ENCODE assay signal across 8 cellular contexts in genomic region chr1:117121589-117122296, GRCh38. TPM values are rescaled to one million over a fixed set of nuclear protein-coding genes. Genes with fewer than 3 reads are reported as not detected.
DNase-seq lines count a peak whose midpoint lies in the region; ATAC-seq and TF ChIP-seq lines count a peak whose summit lies in the region.

TSS of gene TRIM45 (minus strand) at chr1:117121749. CDS start at chr1:117121201, 548 bp downstream.

- no peaks in the 10 kb centered on the region for H3K9me3 ChIP-seq in duodenal mucosa (ENCODE audit: control insufficient read depth in 1 of 2, low read length in 2 of 2)

- no peaks in the 10 kb centered on the region for H3K36me3 ChIP-seq in duodenal mucosa (ENCODE audit: control insufficient read depth in 1 of 2, insufficient read depth in 2 of 2, low read length in 2 of 2)

- no peaks in the 10 kb centered on the region for H3K27me3 ChIP-seq in duodenal mucosa (ENCODE audit: control insufficient read depth in 1 of 2, insufficient read depth in 2 of 2, low read length in 2 of 2)

- intact Hi-C loops in CD14-positive monocyte (cut with micrococcal nuclease) (loop anchor here (5.0 kb wide), 3 partner anchors 59 to 246 kb away; partner anchors contain the start of genes MAN1A2 (in 1 of the 2) and TTF2 (in 1 of the 2)), lower leg skin (cut with DNase I; ENCODE audit: low total_unique reads) (loop anchor here (5.0 kb wide), 1 partner anchor 54 kb away; no protein-coding TSS in a partner anchor)
- intact Hi-C loops in activated CD4-positive, alpha-beta memory T cell treated with anti-CD3 and anti-CD28 coated beads for 36 hours (cut with micrococcal nuclease) = loop anchor here (2.0 to 10.0 kb wide), 6 partner anchors 45 to 633 kb away; partner anchors contain the start of genes CD58 and MAN1A2

- DNase-seq in CD14-positive monocyte (ENCODE audit: low spot score) (peak; percentile 91), NCI-H748 (lab: John Stamatoyannopoulos, UW; ENCODE audit: unreplicated experiment) (peak; percentile 95), lower leg skin (ENCODE audit: low spot score in 2 of 2) (peak; percentile 94 to 99)
- peak; percentile 91 for DNase-seq in activated CD4-positive, alpha-beta memory T cell treated with anti-CD3 and anti-CD28 coated beads for 36 hours
- peak; percentile 74 to 84 for DNase-seq in stimulated activated CD4-positive, alpha-beta T cell treated with anti-CD3 and anti-CD28 coated beads, Interleukin-4, amount 100 ng/mL, for 4 hours

- H3K9ac ChIP-seq in duodenal mucosa (ENCODE audit: low read depth in 1 of 2, low read length in 2 of 2) = peak within 1 kb of the TSS; percentile 79 to 92

- CTCF ChIA-PET in activated CD4-positive, alpha-beta memory T cell treated with anti-CD3 and anti-CD28 coated beads for 36 hours (lab: Charles Lee) = interaction anchor here (0.7 to 4.0 kb wide), 8 partner anchors 15 to 167 kb away, joined by 3 to 23 read pairs (median 3); no protein-coding TSS in a partner anchor

- no peaks in the 10 kb centered on the region for H3K36me3 Mint-ChIP-seq in CD14-positive monocyte
- no peaks in the 10 kb centered on the region for H3K36me3 Mint-ChIP-seq in activated CD4-positive, alpha-beta memory T cell treated with anti-CD3 and anti-CD28 coated beads for 36 hours

- H3K27ac Mint-ChIP-seq in CD14-positive monocyte = peak within 1 kb of the TSS; percentile 79 to 92 (median 90)
- H3K27ac Mint-ChIP-seq in activated CD4-positive, alpha-beta memory T cell treated with anti-CD3 and anti-CD28 coated beads for 36 hours = no peak within 1 kb of the TSS

- H3K4me1 ChIP-seq in duodenal mucosa (ENCODE audit: control insufficient read depth in 1 of 2, insufficient read depth in 2 of 2, low read length in 2 of 2) = peaks cover 33 to 37% of the 10 kb centered on the region in 2 donors

- H3K27ac ChIP-seq in duodenal mucosa (ENCODE audit: low read depth, low read length) = peak within 1 kb of the TSS; percentile 86

- peak within 1 kb of the TSS; percentile 85 to 91 for H3K4me3 Mint-ChIP-seq in CD14-positive monocyte
- peak within 1 kb of the TSS; percentile 72 for H3K4me3 Mint-ChIP-seq in activated CD4-positive, alpha-beta memory T cell treated with anti-CD3 and anti-CD28 coated beads for 36 hours

- H3K4me3 ChIP-seq in duodenal mucosa (ENCODE audit: low read depth in 1 of 2, low read length in 2 of 2) (peak within 1 kb of the TSS; percentile 87 to 92), lower leg skin (ENCODE audit: low read depth, poor library complexity, severe bottlenecking) (peak within 1 kb of the TSS; percentile 56)

- TF ChIP-seq POLR2A in lower leg skin (IDR thresholded peaks at IDR 0.05) = no peak

- TF ChIP-seq CTCF in CD14-positive monocyte (IDR thresholded peaks at IDR 0.05) = peak; percentile 75
- TF ChIP-seq CTCF in lower leg skin (IDR thresholded peaks at IDR 0.05) = peak in 1 of 3 donors; percentile 71

- POLR2A ChIA-PET in activated CD4-positive, alpha-beta memory T cell treated with anti-CD3 and anti-CD28 coated beads for 36 hours (lab: Charles Lee) = no interaction called here

- peaks cover 0 to 4% (median 0%) of the 10 kb centered on the region in 7 donors for H3K9me3 Mint-ChIP-seq in CD14-positive monocyte
- no peaks in the 10 kb centered on the region for H3K9me3 Mint-ChIP-seq in activated CD4-positive, alpha-beta memory T cell treated with anti-CD3 and anti-CD28 coated beads for 36 hours

- WGBS in lower leg skin, 2 donors = 0% methylated on average over 34 to 66 of the region's 70 CpGs

- peaks cover 0 to 15% (median 9%) of the 10 kb centered on the region in 3 donors for H3K27me3 Mint-ChIP-seq in CD14-positive monocyte (ENCODE audit: low read depth in 3 of 3)
- peaks cover 6% of the 10 kb centered on the region for H3K27me3 Mint-ChIP-seq in activated CD4-positive, alpha-beta memory T cell treated with anti-CD3 and anti-CD28 coated beads for 36 hours

- peaks cover 18% of the 10 kb centered on the region for H3K4me1 Mint-ChIP-seq in CD14-positive monocyte
- peaks cover 8% of the 10 kb centered on the region for H3K4me1 Mint-ChIP-seq in activated CD4-positive, alpha-beta memory T cell treated with anti-CD3 and anti-CD28 coated beads for 36 hours (ENCODE audit: low read depth)

- ATAC-seq in GM19351 (IDR thresholded peaks at IDR 0.05; ENCODE audit: unreplicated experiment) = peak; percentile 87
- ATAC-seq in HG03520 (IDR thresholded peaks at IDR 0.05; ENCODE audit: unreplicated experiment) = peak; percentile 75

RNA-seq across cellular contexts. Expression of gene TRIM45, which starts in this region (rescaled TPM):
- under 1 TPM in 1 of 2 donors, not detected in 1; 0.85 TPM for polyA plus RNA-seq in CD14-positive monocyte
- total RNA-seq in activated CD4-positive, alpha-beta memory T cell treated with anti-CD3 and anti-CD28 coated beads for 36 hours = under 1 TPM; 0.53 to 0.69 TPM
- 1 to 10 TPM in 3 of 4 donors, under 1 TPM in 1; 0.84 to 3.9 (median 1.8) TPM for total RNA-seq in lower leg skin

Comparison
In these comparisons a context has a peak if more than half of its experiments do, and no peak if none do; other contexts are left out.
1. Peak in every context shown above with its lines: DNase-seq, ATAC-seq, H3K4me3 ChIP-seq and H3K27ac ChIP-seq.
2. Peak in DNase-seq in CD14-positive monocyte; RNA of the gene not detected or under 1 TPM.
3. Peak in DNase-seq in activated CD4-positive, alpha-beta memory T cell treated with anti-CD3 and anti-CD28 coated beads for 36 hours; RNA of the gene not detected or under 1 TPM.